ENCODE assay signal across 21 cellular contexts in the genomic region with DNA sequence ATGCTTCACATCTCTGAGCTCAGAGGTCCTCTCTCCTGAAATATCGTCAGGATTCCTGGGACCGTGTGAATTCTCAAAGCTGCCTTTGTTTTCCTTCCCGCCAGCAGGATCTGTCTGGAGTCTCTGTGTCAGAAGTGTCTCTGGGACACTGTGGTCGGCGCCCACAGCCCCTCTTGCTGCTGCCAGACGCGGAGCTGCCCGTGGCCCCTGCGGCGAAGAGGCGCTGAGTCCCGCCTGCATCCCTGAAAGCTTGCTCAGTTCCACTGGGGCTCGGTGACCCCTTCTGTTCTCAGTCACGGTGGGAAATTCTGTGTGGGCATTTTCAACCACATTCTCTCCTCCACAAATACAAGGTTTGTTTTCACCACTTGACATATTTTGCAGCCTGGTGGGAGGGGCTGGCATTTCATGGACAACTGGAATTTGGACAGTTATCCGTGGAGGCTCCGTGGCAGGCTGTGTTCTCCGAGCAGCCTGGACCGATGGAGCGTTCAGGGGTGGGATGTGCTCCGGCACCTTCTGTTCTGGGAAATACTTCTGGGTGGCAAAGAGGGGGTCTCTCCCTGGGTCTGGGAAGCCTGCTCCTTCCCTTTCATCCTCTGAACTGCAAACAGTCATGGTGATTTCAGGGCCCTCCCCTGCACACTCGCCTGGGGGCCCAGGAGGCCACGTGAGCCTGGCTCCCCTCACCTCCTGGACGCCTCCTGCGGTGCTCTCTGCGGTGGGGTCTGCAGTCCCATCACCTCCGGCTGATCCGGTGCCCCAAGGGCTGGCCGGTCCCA. TPM values are rescaled to one million over a fixed set of nuclear protein-coding genes. Genes with fewer than 3 reads are reported as not detected.
DNase-seq lines count a peak whose midpoint lies in the region; ATAC-seq and TF ChIP-seq lines count a peak whose summit lies in the region.
"Had no signal": no experiment of that assay in that cellular context is flagged by ENCODE, and none has a peak within 500 bp of the region (broad histone marks: within the 10 kb centered on the region; RNA-seq: fewer than 3 reads in every experiment).

No MANE protein-coding gene starts in this region.

- H4K5ac ChIP-seq in mesendoderm (ENCODE audit: low read length), result no peak overlapping the region

- no peak overlapping the region for H4K8ac ChIP-seq in mesendoderm (ENCODE audit: low read depth, low read length)

- peaks cover 17% of the 10 kb centered on the region for H3K4me1 Mint-ChIP-seq in stimulated activated memory B cell treated with anti-CD40 and anti-IgM and Interleukin-4, amounts not matched to agents 10 μg/mL and 1 μg/mL and 100 μg/mL, for 72 hours
- no peaks in the 10 kb centered on the region for H3K4me1 Mint-ChIP-seq in activated CD4-positive, alpha-beta memory T cell treated with anti-CD3 and anti-CD28 coated beads, Interleukin-2, amount 10 ng/mL, durations not matched to agents 7 days and 5 days
- H3K4me1 Mint-ChIP-seq: CD4-positive, alpha-beta memory T cell; WTC11 had no signal

- H3K79me1 ChIP-seq in mesendoderm (ENCODE audit: low read length), result no peaks in the 10 kb centered on the region

- peak; percentile 53 for DNase-seq in islet precursor cell
- DNase-seq in renal cortical epithelial cell (ENCODE audit: low read depth), result peak; percentile 9
- no peak for DNase-seq in CD1c-positive myeloid dendritic cell (ENCODE audit: extremely low spot score)
- DNase-seq in mesendoderm, result no peak
- DNase-seq in activated CD4-positive, alpha-beta memory T cell treated with anti-CD3 and anti-CD28 coated beads, Interleukin-2, amount 10 ng/mL, durations not matched to agents 7 days and 5 days, result no peak
- DNase-seq: activated CD4-positive, alpha-beta memory T cell treated with anti-CD3 and anti-CD28 coated beads for 36 hours; activated gamma-delta T cell treated with Interleukin-2 at 50 U/mL for 16 hours; activated T-cell treated with anti-CD3 and anti-CD28 coated beads for 4 hours; CD4-positive, alpha-beta memory T cell; MM.1S; NCI-H2171 treated with DMSO at 0.1 percent for 48 hours; NCI-H526 treated with DMSO at 0.1 percent for 48 hours; retina; substantia nigra had no signal

- WGBS in mesendoderm (ENCODE audit: extremely low coverage, insufficient coverage, low lambda C conversion rate), result no CpG with 5 or more reads among the region's 28 CpGs

- H3K9me3 Mint-ChIP-seq in stimulated activated memory B cell treated with anti-CD40 and anti-IgM and Interleukin-4, amounts not matched to agents 10 μg/mL and 1 μg/mL and 100 μg/mL, for 72 hours, result peaks cover 3% of the 10 kb centered on the region
- H3K9me3 Mint-ChIP-seq in activated CD4-positive, alpha-beta memory T cell treated with anti-CD3 and anti-CD28 coated beads, Interleukin-2, amount 10 ng/mL, durations not matched to agents 7 days and 5 days, result no peaks in the 10 kb centered on the region
- H3K9me3 Mint-ChIP-seq: activated CD4-positive, alpha-beta memory T cell treated with anti-CD3 and anti-CD28 coated beads for 36 hours; dendritic cell treated with granulocyte-macrophage colony-stimulating factor and Interleukin-4, amounts not matched to agents 40 ng/mL and 50 ng/mL, for 4 days; WTC11 had no signal

- H3K4me1 ChIP-seq in BLaER1 (peaks cover 98% of the 10 kb centered on the region), HEK293 (ENCODE audit: control insufficient read depth, insufficient read depth, low read length) (no peaks in the 10 kb centered on the region), mesendoderm (ENCODE audit: control insufficient read depth, low read depth, low read length) (no peaks in the 10 kb centered on the region)
- H3K4me1 ChIP-seq: adrenal gland had no signal

- no peaks in the 10 kb centered on the region for H3K36me3 ChIP-seq in BLaER1
- no peaks in the 10 kb centered on the region for H3K36me3 ChIP-seq in HEK293 (ENCODE audit: control insufficient read depth in 2 of 2, insufficient read depth in 1 of 2, low read length in 2 of 2)
- no peaks in the 10 kb centered on the region for H3K36me3 ChIP-seq in mesendoderm (ENCODE audit: control insufficient read depth, insufficient read depth, low read length)
- H3K36me3 ChIP-seq: adrenal gland had no signal

- peak overlapping the region; percentile 68 for H3K4me3 ChIP-seq in BLaER1
- no peak overlapping the region for H3K4me3 ChIP-seq in HEK293 (ENCODE audit: low read depth, low read length)
- no peak overlapping the region for H3K4me3 ChIP-seq in mesendoderm (ENCODE audit: low read length)
- H3K4me3 ChIP-seq: adrenal gland had no signal

- POLR2A ChIA-PET in HEK293 (lab: Yijun Ruan, JAX), result no interaction called here
- POLR2A ChIA-PET in activated CD4-positive, alpha-beta memory T cell treated with anti-CD3 and anti-CD28 coated beads, Interleukin-2, amount 10 ng/mL, durations not matched to agents 7 days and 5 days (lab: Charles Lee), result no interaction called here

- peak overlapping the region; percentile 99 for H3K4me2 ChIP-seq in BLaER1
- H3K4me2 ChIP-seq in mesendoderm (ENCODE audit: low read length), result no peak overlapping the region

- H3K27me3 ChIP-seq in BLaER1, result no peaks in the 10 kb centered on the region
- H3K27me3 ChIP-seq in mesendoderm (ENCODE audit: insufficient read depth, low read length, poor library complexity), result no peaks in the 10 kb centered on the region

- no peak overlapping the region for H3K27ac Mint-ChIP-seq in stimulated activated memory B cell treated with anti-CD40 and anti-IgM and Interleukin-4, amounts not matched to agents 10 μg/mL and 1 μg/mL and 100 μg/mL, for 72 hours
- no peak overlapping the region for H3K27ac Mint-ChIP-seq in activated CD4-positive, alpha-beta memory T cell treated with anti-CD3 and anti-CD28 coated beads, Interleukin-2, amount 10 ng/mL, durations not matched to agents 7 days and 5 days
- H3K27ac Mint-ChIP-seq: activated CD4-positive, alpha-beta memory T cell treated with anti-CD3 and anti-CD28 coated beads for 36 hours; CD4-positive, alpha-beta memory T cell; dendritic cell treated with granulocyte-macrophage colony-stimulating factor and Interleukin-4, amounts not matched to agents 40 ng/mL and 50 ng/mL, for 4 days; WTC11 had no signal

- no peak for ATAC-seq in stimulated activated memory B cell treated with anti-CD40 and anti-IgM and Interleukin-4, amounts not matched to agents 10 μg/mL and 1 μg/mL and 100 μg/mL, for 72 hours
- ATAC-seq: WTC11 had no signal

- H3K9me3 ChIP-seq in BLaER1 (peaks cover 3% of the 10 kb centered on the region; the same call in 1 of the 2 replicates), HEK293 (ENCODE audit: control insufficient read depth, insufficient read depth, low read depth, low read length) (no peaks in the 10 kb centered on the region)
- H3K9me3 ChIP-seq: adrenal gland had no signal

- H2BK120ac ChIP-seq in mesendoderm (ENCODE audit: low read depth, low read length), result no peak overlapping the region

- no peaks in the 10 kb centered on the region for H4K20me1 ChIP-seq in BLaER1

- no peak overlapping the region for H2BK5ac ChIP-seq in mesendoderm (ENCODE audit: low read length)

- TF ChIP-seq CTCF in HEK293 (tag by site-specific recombination; IDR thresholded peaks at IDR 0.05), result no peak

- H3K9ac ChIP-seq in BLaER1, result peak overlapping the region; percentile 87
- H3K9ac ChIP-seq in mesendoderm (ENCODE audit: low read length), result no peak overlapping the region

- no peaks in the 10 kb centered on the region for H3K79me2 ChIP-seq in mesendoderm (ENCODE audit: control insufficient read depth, insufficient read depth, low read length)

- no peak overlapping the region for H3K18ac ChIP-seq in mesendoderm (ENCODE audit: low read length)

- H2AK5ac ChIP-seq in mesendoderm (ENCODE audit: low read length), result no peak overlapping the region

- no peak overlapping the region for H3K56ac ChIP-seq in mesendoderm (ENCODE audit: low read length)

- H2BK15ac ChIP-seq in mesendoderm (replicated peaks; ENCODE audit: low read depth), result no peak overlapping the region

- no peaks in the 10 kb centered on the region for H3K36me3 Mint-ChIP-seq in stimulated activated memory B cell treated with anti-CD40 and anti-IgM and Interleukin-4, amounts not matched to agents 10 μg/mL and 1 μg/mL and 100 μg/mL, for 72 hours
- no peaks in the 10 kb centered on the region for H3K36me3 Mint-ChIP-seq in activated CD4-positive, alpha-beta memory T cell treated with anti-CD3 and anti-CD28 coated beads, Interleukin-2, amount 10 ng/mL, durations not matched to agents 7 days and 5 days (ENCODE audit: low read depth)
- H3K36me3 Mint-ChIP-seq: activated CD4-positive, alpha-beta memory T cell treated with anti-CD3 and anti-CD28 coated beads for 36 hours; CD4-positive, alpha-beta memory T cell; WTC11 had no signal

- CTCF ChIA-PET in HEK293 (lab: Yijun Ruan, JAX), result no interaction called here
- CTCF ChIA-PET in activated CD4-positive, alpha-beta memory T cell treated with anti-CD3 and anti-CD28 coated beads, Interleukin-2, amount 10 ng/mL, durations not matched to agents 7 days and 5 days (lab: Charles Lee), result no interaction called here

- H3K23ac ChIP-seq in mesendoderm (ENCODE audit: low read length), result no peak overlapping the region

- H3K27ac ChIP-seq in BLaER1 (peak overlapping the region; percentile 96), HEK293 (ENCODE audit: extremely low read depth, low read depth, low read length) (no peak overlapping the region), mesendoderm (ENCODE audit: low read depth, low read length) (no peak overlapping the region)
- H3K27ac ChIP-seq: adrenal gland, RWPE1 had no signal

- H3K4me3 Mint-ChIP-seq in stimulated activated memory B cell treated with anti-CD40 and anti-IgM and Interleukin-4, amounts not matched to agents 10 μg/mL and 1 μg/mL and 100 μg/mL, for 72 hours, result no peak overlapping the region
- H3K4me3 Mint-ChIP-seq in activated CD4-positive, alpha-beta memory T cell treated with anti-CD3 and anti-CD28 coated beads, Interleukin-2, amount 10 ng/mL, durations not matched to agents 7 days and 5 days, result no peak overlapping the region
- H3K4me3 Mint-ChIP-seq: activated CD4-positive, alpha-beta memory T cell treated with anti-CD3 and anti-CD28 coated beads for 36 hours; CD4-positive, alpha-beta memory T cell; dendritic cell treated with granulocyte-macrophage colony-stimulating factor and Interleukin-4, amounts not matched to agents 40 ng/mL and 50 ng/mL, for 4 days; WTC11 had no signal

- peaks cover 24% of the 10 kb centered on the region for H3K27me3 Mint-ChIP-seq in stimulated activated memory B cell treated with anti-CD40 and anti-IgM and Interleukin-4, amounts not matched to agents 10 μg/mL and 1 μg/mL and 100 μg/mL, for 72 hours
- H3K27me3 Mint-ChIP-seq in activated CD4-positive, alpha-beta memory T cell treated with anti-CD3 and anti-CD28 coated beads, Interleukin-2, amount 10 ng/mL, durations not matched to agents 7 days and 5 days, result no peaks in the 10 kb centered on the region

- H3K4ac ChIP-seq in mesendoderm (ENCODE audit: low read depth, low read length), result no peak overlapping the region

RNA-seq across cellular contexts. Expression of a gene that starts 42.6 kb away (rescaled TPM):
- total RNA-seq in renal cortical epithelial cell, result 2.7 and 4.3 TPM in 2 replicates
- polyA plus RNA-seq in mesendoderm (2013, experiment 1 of 2), result 13.4 TPM
- 13.8 TPM for polyA plus RNA-seq in mesendoderm (2013, experiment 2 of 2)
- total RNA-seq in activated CD4-positive, alpha-beta memory T cell treated with anti-CD3 and anti-CD28 coated beads, Interleukin-2, amount 10 ng/mL, durations not matched to agents 7 days and 5 days, result under 1 TPM in 1 of 2 experiments, not detected in 1; 0.20 TPM

RNA-seq across cellular contexts. Expression of a gene that starts 46.8 kb away (rescaled TPM):
- 3.8 and 5.6 TPM in 2 replicates for total RNA-seq in renal cortical epithelial cell
- polyA plus RNA-seq in mesendoderm (2013, experiment 1 of 2), result 0.93 TPM
- polyA plus RNA-seq in mesendoderm (2013, experiment 2 of 2), result 1.2 TPM
- under 1 TPM; 0.71 to 0.75 TPM for total RNA-seq in activated CD4-positive, alpha-beta memory T cell treated with anti-CD3 and anti-CD28 coated beads, Interleukin-2, amount 10 ng/mL, durations not matched to agents 7 days and 5 days

Comparison
In these comparisons a context has a peak if more than half of its experiments do, and no peak if none do; other contexts are left out.
1. DNase-seq: peak in islet precursor cell (single experiment) and renal cortical epithelial cell (single experiment); none in CD1c-positive myeloid dendritic cell (single experiment), mesendoderm (single experiment) and activated CD4-positive, alpha-beta memory T cell treated with anti-CD3 and anti-CD28 coated beads, Interleukin-2, amount 10 ng/mL, durations not matched to agents 7 days and 5 days (single experiment).